Comparison of ENCODE assay signal across 25 cellular contexts in the genomic region with DNA sequence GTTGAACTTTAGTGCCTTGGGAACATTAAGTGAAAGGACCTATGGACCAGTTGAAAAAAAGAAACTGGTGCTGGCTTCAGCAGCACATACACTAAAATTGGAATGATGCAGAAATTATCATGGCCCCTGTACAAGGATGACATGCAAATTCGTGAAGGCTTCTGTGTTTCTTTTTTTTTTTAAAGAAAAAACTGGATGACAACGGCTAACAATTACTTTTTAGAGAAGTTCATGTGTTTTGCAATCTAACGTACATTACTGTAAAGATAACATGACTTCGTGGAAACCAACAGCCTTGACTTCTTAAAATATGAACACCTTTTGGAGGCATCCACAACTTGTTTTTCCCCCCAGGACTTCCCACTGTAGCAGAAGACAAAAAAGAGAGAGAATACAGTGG. TPM values are rescaled to one million over a fixed set of nuclear protein-coding genes. Genes with fewer than 3 reads are reported as not detected.
"Had no signal": no experiment of that assay in that cellular context is flagged by ENCODE, and none has a peak within 500 bp of the region (broad histone marks: within the 10 kb centered on the region; RNA-seq: fewer than 3 reads in every experiment).

No MANE protein-coding gene starts in this region.

- ATAC-seq: heart right ventricle; left lung; stimulated activated naive CD8-positive, alpha-beta T cell treated with anti-CD3 and anti-CD28 coated beads, Interleukin-15, Interleukin-2, amounts not matched to agents 100 U/mL and 50 U/mL, for 24 hours had no signal

- H3K27me3 ChIP-seq: cardiac muscle cell, esophagus squamous epithelium, heart right ventricle, left lung, right atrium auricular region, transverse colon, vagina had no signal

- DNase-seq: activated CD4-positive, alpha-beta T cell treated with anti-CD3 and anti-CD28 coated beads, Interleukin-2, amount 50 U/mL, for 48 hours; activated gamma-delta T cell treated with Interleukin-2 at 50 U/mL for 16 hours; activated naive CD8-positive, alpha-beta T cell treated with anti-CD3 and anti-CD28 coated beads for 36 hours; amniotic stem cell; dermis blood vessel endothelial cell; effector memory CD4-positive, alpha-beta T cell; esophagus squamous epithelium; heart right ventricle; left lung; stimulated activated naive CD8-positive, alpha-beta T cell treated with anti-CD3 and anti-CD28 coated beads, Interleukin-15, Interleukin-2, amounts not matched to agents 100 U/mL and 50 U/mL, for 24 hours; T1000; transverse colon; WERI-Rb-1 had no signal

- H3K4me1 Mint-ChIP-seq: mesothelial cell of epicardium had no signal

- H3K4me3 Mint-ChIP-seq: activated naive CD8-positive, alpha-beta T cell treated with anti-CD3 and anti-CD28 coated beads for 36 hours; activated T-helper 1 cell treated with anti-CD3 and anti-CD28 coated beads, Interleukin-12 subunit alpha, Interleukin-12 subunit beta, Interleukin-2, Interleukin-4 antibody, amounts not matched to agents 30 ng/mL and 10 ng/mL and 1 ng/mL, durations not matched to agents 14 hours and 24 hours and 36 hours; mesothelial cell of epicardium had no signal

- H3K36me3 Mint-ChIP-seq: mesothelial cell of epicardium had no signal

- H3K4me1 ChIP-seq: prostate gland, right atrium auricular region, transverse colon, vagina had no signal

- H3K27ac Mint-ChIP-seq: activated naive CD8-positive, alpha-beta T cell treated with anti-CD3 and anti-CD28 coated beads for 36 hours; activated T-helper 1 cell treated with anti-CD3 and anti-CD28 coated beads, Interleukin-12 subunit alpha, Interleukin-12 subunit beta, Interleukin-2, Interleukin-4 antibody, amounts not matched to agents 30 ng/mL and 10 ng/mL and 1 ng/mL, durations not matched to agents 14 hours and 24 hours and 36 hours; mesothelial cell of epicardium had no signal

- H3K9me3 ChIP-seq: prostate gland, transverse colon, vagina had no signal

- H3K27ac ChIP-seq: cardiac muscle cell, esophagus squamous epithelium, prostate gland, right atrium auricular region, transverse colon, vagina, WERI-Rb-1 had no signal

- H3K36me3 ChIP-seq: cardiac muscle cell, esophagus squamous epithelium, heart right ventricle, left lung, prostate gland, right atrium auricular region, transverse colon, vagina, WERI-Rb-1 had no signal

- H3K4me3 ChIP-seq: cardiac muscle cell, esophagus squamous epithelium, heart right ventricle, left lung, prostate gland, right atrium auricular region, transverse colon, vagina had no signal

RNA-seq across cellular contexts. Expression of gene TMIGD1, which starts 26.5 kb away (rescaled TPM):
- total RNA-seq: activated naive CD8-positive, alpha-beta T cell treated with anti-CD3 and anti-CD28 coated beads for 36 hours; activated T-helper 1 cell treated with anti-CD3 and anti-CD28 coated beads, Interleukin-12 subunit alpha, Interleukin-12 subunit beta, Interleukin-2, Interleukin-4 antibody, amounts not matched to agents 30 ng/mL and 10 ng/mL and 1 ng/mL, durations not matched to agents 14 hours and 24 hours and 36 hours; cardiac muscle cell; chondrocyte; dermis blood vessel endothelial cell; esophagus squamous epithelium; heart right ventricle; kidney epithelial cell; left lung; lung microvascular endothelial cell; mesothelial cell of epicardium; osteocyte; prostate gland; right atrium auricular region; skeletal muscle tissue; vagina had no signal
- polyA plus RNA-seq: cardiac muscle cell, heart right ventricle, neural cell had no signal
